In genomic region chr16:30473231-30474061, GRCh38 we compare ENCODE assay signal across 9 cellular contexts. TPM values are rescaled to one million over a fixed set of nuclear protein-coding genes. Genes with fewer than 3 reads are reported as not detected.
A peak's percentile ranks its signal among the peaks of the same experiment; 100 is the strongest.
DNase-seq lines count a peak whose midpoint lies in the region; ATAC-seq and TF ChIP-seq lines count a peak whose summit lies in the region.
"Had no signal": no experiment of that assay in that cellular context is flagged by ENCODE, and none has a peak within 500 bp of the region (broad histone marks: within the 10 kb centered on the region; RNA-seq: fewer than 3 reads in every experiment).

No MANE protein-coding gene starts in this region.

- H3K27ac ChIP-seq in right cardiac atrium (ENCODE audit: low read length) = no peak overlapping the region
- H3K27ac ChIP-seq in esophagus muscularis mucosa (replicated peaks in 1 of 4) = no peak overlapping the region

- TF ChIP-seq EP300 in esophagus muscularis mucosa (IDR thresholded peaks at IDR 0.05) = no peak

- DNase-seq in activated CD4-positive, alpha-beta T cell treated with anti-CD3 and anti-CD28 coated beads, Interleukin-2, amount 50 U/mL, for 48 hours = peak; percentile 75 to 79
- peak in 2 of 3 donors; percentile 56 to 58 for DNase-seq in right cardiac atrium
- DNase-seq in stimulated activated effector memory CD8-positive, alpha-beta T cell treated with anti-CD3 and anti-CD28 coated beads, Interleukin-12 subunit alpha, Interleukin-12 subunit beta, amount 100 ng/mL, for 72 hours (ENCODE audit: low spot score in 2 of 2) = peak; percentile 55 to 83
- DNase-seq in NCI-H1105 treated with DMSO at 0.1 percent for 48 hours (lab: John Stamatoyannopoulos, UW) = no peak
- no peak for DNase-seq in esophagus muscularis mucosa (ENCODE audit: extremely low spot score)
- no peak for DNase-seq in pons (ENCODE audit: low spot score)
- DNase-seq: H9 had no signal

- peaks cover 79% of the 10 kb centered on the region for H3K36me3 Mint-ChIP-seq in stimulated activated effector memory CD8-positive, alpha-beta T cell treated with anti-CD3 and anti-CD28 coated beads, Interleukin-12 subunit alpha, Interleukin-12 subunit beta, amount 100 ng/mL, for 72 hours

- H3K27me3 ChIP-seq in right cardiac atrium (ENCODE audit: control insufficient read depth, insufficient read depth) = no peaks in the 10 kb centered on the region
- H3K27me3 ChIP-seq in esophagus muscularis mucosa = peaks cover 0 to 47% (median 10%) of the 10 kb centered on the region in 4 donors

- H3K9me3 Mint-ChIP-seq in stimulated activated effector memory CD8-positive, alpha-beta T cell treated with anti-CD3 and anti-CD28 coated beads, Interleukin-12 subunit alpha, Interleukin-12 subunit beta, amount 100 ng/mL, for 72 hours = no peaks in the 10 kb centered on the region
- H3K9me3 Mint-ChIP-seq: H9 had no signal

- no peaks in the 10 kb centered on the region for H3K4me1 ChIP-seq in right cardiac atrium (ENCODE audit: control insufficient read depth, insufficient read depth, low read length)
- peaks cover 0 to 3% (median 0%) of the 10 kb centered on the region in 4 donors for H3K4me1 ChIP-seq in esophagus muscularis mucosa

- H3K4me3 ChIP-seq in right cardiac atrium (ENCODE audit: low read length) = no peak overlapping the region
- peak overlapping the region in 2 of 4 donors; percentile 10 to 26 for H3K4me3 ChIP-seq in esophagus muscularis mucosa

- ATAC-seq in HG02763 (IDR thresholded peaks at IDR 0.05; ENCODE audit: unreplicated experiment) = peak; percentile 26
- ATAC-seq in right cardiac atrium = peak; percentile 25 to 55
- ATAC-seq in stimulated activated effector memory CD8-positive, alpha-beta T cell treated with anti-CD3 and anti-CD28 coated beads, Interleukin-12 subunit alpha, Interleukin-12 subunit beta, amount 100 ng/mL, for 72 hours = peak; percentile 67
- ATAC-seq in HG02678 (IDR thresholded peaks at IDR 0.05; ENCODE audit: unreplicated experiment) = no peak

- 62% methylated on average over 18 of the region's 18 CpGs for WGBS in right cardiac atrium
- 63% methylated on average over 17 of the region's 18 CpGs for WGBS in esophagus muscularis mucosa

- TF ChIP-seq CTCF in esophagus muscularis mucosa (IDR thresholded peaks at IDR 0.05) = no peak

- H3K4me1 Mint-ChIP-seq in stimulated activated effector memory CD8-positive, alpha-beta T cell treated with anti-CD3 and anti-CD28 coated beads, Interleukin-12 subunit alpha, Interleukin-12 subunit beta, amount 100 ng/mL, for 72 hours = peaks cover 63% of the 10 kb centered on the region
- H3K4me1 Mint-ChIP-seq: H9 had no signal

- no peaks in the 10 kb centered on the region for H3K36me3 ChIP-seq in esophagus muscularis mucosa

- no peaks in the 10 kb centered on the region for H3K9me3 ChIP-seq in right cardiac atrium (ENCODE audit: control insufficient read depth, low read length)
- no peaks in the 10 kb centered on the region for H3K9me3 ChIP-seq in esophagus muscularis mucosa

- H3K4me3 Mint-ChIP-seq in stimulated activated effector memory CD8-positive, alpha-beta T cell treated with anti-CD3 and anti-CD28 coated beads, Interleukin-12 subunit alpha, Interleukin-12 subunit beta, amount 100 ng/mL, for 72 hours = peak overlapping the region; percentile 97
- H3K4me3 Mint-ChIP-seq: H9 had no signal

- peak overlapping the region; percentile 96 for H3K27ac Mint-ChIP-seq in stimulated activated effector memory CD8-positive, alpha-beta T cell treated with anti-CD3 and anti-CD28 coated beads, Interleukin-12 subunit alpha, Interleukin-12 subunit beta, amount 100 ng/mL, for 72 hours

- TF ChIP-seq POLR2A in esophagus muscularis mucosa (IDR thresholded peaks at IDR 0.05; ENCODE audit: low read depth) = no peak

- intact Hi-C loops in right cardiac atrium (cut with DNase I) (no loop called here), esophagus muscularis mucosa (cut with DNase I) (no loop called here)

RNA-seq across cellular contexts. Expression of gene ITGAL, which starts 0.9 kb away (rescaled TPM):
- 1 to 10 TPM in 3 of 4 donors, under 1 TPM in 1; 0.82 to 4.8 (median 1.9) TPM for total RNA-seq in right cardiac atrium
- 0.61 TPM for polyA plus RNA-seq in right cardiac atrium
- total RNA-seq in esophagus muscularis mucosa = 1 to 10 TPM; 1.5 to 2.7 (median 2.5) TPM
- total RNA-seq: H9 had no signal

RNA-seq across cellular contexts. Expression of gene SEPHS2, which starts 27.8 kb away (rescaled TPM):
- total RNA-seq in right cardiac atrium (10 to 100 TPM; 34.8 to 41.1 (median 36.4) TPM), esophagus muscularis mucosa (10 to 100 TPM; 26.5 to 37.6 (median 33.8) TPM)
- 29.4 TPM for polyA plus RNA-seq in right cardiac atrium

RNA-seq across cellular contexts. Expression of gene DCTPP1, which starts 43.6 kb away (rescaled TPM):
- total RNA-seq in right cardiac atrium (10 to 100 TPM; 26.9 to 46.2 (median 30.5) TPM), esophagus muscularis mucosa (10 to 100 TPM; 11.1 to 21.7 (median 14.1) TPM)
- polyA plus RNA-seq in right cardiac atrium = 20.9 TPM

RNA-seq across cellular contexts. Expression of gene ZNF768, which starts 52.9 kb away (rescaled TPM):
- total RNA-seq in right cardiac atrium (10 to 100 TPM; 40.9 to 65.6 (median 52.5) TPM), esophagus muscularis mucosa (10 to 100 TPM; 46.9 to 91.5 (median 64.0) TPM)
- polyA plus RNA-seq in right cardiac atrium = 66.7 TPM

Comparison
In these comparisons a context has a peak if more than half of its experiments do, and no peak if none do; other contexts are left out.
1. DNase-seq: peak in activated CD4-positive, alpha-beta T cell treated with anti-CD3 and anti-CD28 coated beads, Interleukin-2, amount 50 U/mL, for 48 hours (2 of 2), right cardiac atrium (2 of 3) and stimulated activated effector memory CD8-positive, alpha-beta T cell treated with anti-CD3 and anti-CD28 coated beads, Interleukin-12 subunit alpha, Interleukin-12 subunit beta, amount 100 ng/mL, for 72 hours (2 of 2); none in NCI-H1105 treated with DMSO at 0.1 percent for 48 hours (single experiment), esophagus muscularis mucosa (single experiment) and pons (single experiment).